Comparison of ENCODE assay signal across 1 cellular context in genomic region chr19:41540041-41540695, GRCh38.
TF ChIP-seq lines count a peak whose summit lies in the region.

No MANE protein-coding gene starts in this region.

TF ChIP-seq in IMR-90, 13 proteins besides CTCF, POLR2A, EP300 and RAD21:
- TF ChIP-seq FOS (IDR thresholded peaks at IDR 0.05; ENCODE audit: low read depth, low read length) (no peak), SMC3 (IDR thresholded peaks at IDR 0.05; ENCODE audit: low read depth, low read length) (no peak), RFX5 (IDR thresholded peaks at IDR 0.05; ENCODE audit: low read depth, low read length) (no peak), RCOR1 (IDR thresholded peaks at IDR 0.05; ENCODE audit: insufficient replicate concordance, low read length) (no peak), BHLHE40 (IDR thresholded peaks at IDR 0.05; ENCODE audit: low read depth, low read length) (no peak), MAZ (IDR thresholded peaks at IDR 0.05; ENCODE audit: borderline replicate concordance, low read depth, low read length) (no peak), ELK1 (IDR thresholded peaks at IDR 0.05; ENCODE audit: borderline replicate concordance, low read depth, low read length) (no peak), CHD1 (IDR thresholded peaks at IDR 0.05; ENCODE audit: low read depth, low read length) (no peak), MAFK (IDR thresholded peaks at IDR 0.05; ENCODE audit: low read depth, low read length) (no peak), NFE2L2 (IDR thresholded peaks at IDR 0.05; ENCODE audit: low read depth, low read length) (no peak), CEBPB (IDR thresholded peaks at IDR 0.05; ENCODE audit: low read depth, low read length) (no peak), MXI1 (IDR thresholded peaks at IDR 0.05; ENCODE audit: borderline replicate concordance, low read depth, low read length) (no peak)
